In genomic region chr6:82246802-82247633, GRCh38 we compare ENCODE assay signal across 8 cellular contexts. TPM values are rescaled to one million over a fixed set of nuclear protein-coding genes. Genes with fewer than 3 reads are reported as not detected.
DNase-seq lines count a peak whose midpoint lies in the region; ATAC-seq and TF ChIP-seq lines count a peak whose summit lies in the region.

No MANE protein-coding gene starts in this region.

- H3K9me3 Mint-ChIP-seq in dendritic cell treated with granulocyte-macrophage colony-stimulating factor and Interleukin-4, amounts not matched to agents 40 ng/mL and 50 ng/mL, for 4 days, result no peaks in the 10 kb centered on the region

- TF ChIP-seq RAD21 in SK-N-SH (IDR thresholded peaks at IDR 0.05; ENCODE audit: low read length), result no peak

- H4K20me1 ChIP-seq in SK-N-SH (ENCODE audit: insufficient read depth), result peaks cover 5% of the 10 kb centered on the region; the same call in 1 of the 2 replicates

- peaks cover 55% of the 10 kb centered on the region for H3K79me2 ChIP-seq in SK-N-SH (ENCODE audit: insufficient read depth)

- H3K9ac ChIP-seq in HUES48 (ENCODE audit: low read depth, low read length) (peak overlapping the region; percentile 90), SK-N-SH (peak overlapping the region; percentile 97)

- H3K4me1 ChIP-seq in HUES48 (ENCODE audit: control insufficient read depth, insufficient read depth, low read length), result peaks cover 17% of the 10 kb centered on the region
- H3K4me1 ChIP-seq in SK-N-SH (ENCODE audit: control insufficient read depth in 1 of 2, insufficient read depth in 2 of 2, low read depth in 1 of 2, low read length in 1 of 2), result peaks cover 12 to 21% of the 10 kb centered on the region in 2 experiments

- peaks cover 31% of the 10 kb centered on the region for H3K36me3 Mint-ChIP-seq in dendritic cell treated with granulocyte-macrophage colony-stimulating factor and Interleukin-4, amounts not matched to agents 40 ng/mL and 50 ng/mL, for 4 days (ENCODE audit: low read depth)

- peak overlapping the region; percentile 95 for H3K27ac ChIP-seq in HUES48 (ENCODE audit: low read depth, low read length)
- H3K27ac ChIP-seq in SK-N-SH (ENCODE audit: low read depth in 2 of 2, low read length in 1 of 2), result peak overlapping the region; percentile 93 to 96

- H3K4me3 ChIP-seq in HUES48 (ENCODE audit: low read depth, low read length) (peak overlapping the region; percentile 86), SK-N-SH (ENCODE audit: low read depth in 2 of 2, low read length in 1 of 2) (peak overlapping the region; percentile 88)

- peaks cover 30% of the 10 kb centered on the region for H3F3A ChIP-seq in SK-N-SH (replicated peaks; ENCODE audit: insufficient read depth)

- CTCF ChIA-PET in SK-N-SH (lab: Yijun Ruan, JAX), result interaction anchor here (1.2 to 1.9 kb wide), 3 partner anchors 811 to 1267 kb away, joined by 3 to 12 read pairs (median 3); partner anchors contain the start of genes DOP1A and UBE3D

- H3K36me3 ChIP-seq in HUES48 (ENCODE audit: control insufficient read depth, insufficient read depth, low read length) (peaks cover 5% of the 10 kb centered on the region), SK-N-SH (replicated peaks in 1 of 2; ENCODE audit: control insufficient read depth in 1 of 2, insufficient read depth in 2 of 2, low read length in 1 of 2) (peaks cover 10 to 21% of the 10 kb centered on the region in 2 experiments)

- peak overlapping the region; percentile 84 for H3K4me2 ChIP-seq in SK-N-SH

- no peaks in the 10 kb centered on the region for H3K27me3 Mint-ChIP-seq in dendritic cell treated with granulocyte-macrophage colony-stimulating factor and Interleukin-4, amounts not matched to agents 40 ng/mL and 50 ng/mL, for 4 days

- peak overlapping the region; percentile 87 for H3K4me3 Mint-ChIP-seq in dendritic cell treated with granulocyte-macrophage colony-stimulating factor and Interleukin-4, amounts not matched to agents 40 ng/mL and 50 ng/mL, for 4 days

- H3K9me2 ChIP-seq in SK-N-SH, result no peaks in the 10 kb centered on the region

- H3K9me3 ChIP-seq in HUES48 (ENCODE audit: control insufficient read depth, insufficient read depth, low read length) (no peaks in the 10 kb centered on the region), SK-N-SH (no peaks in the 10 kb centered on the region)

- intact Hi-C loops in dendritic cell treated with granulocyte-macrophage colony-stimulating factor and Interleukin-4, amounts not matched to agents 40 ng/mL and 50 ng/mL, for 4 days (cut with micrococcal nuclease), result loop anchor here (2.0 to 10.0 kb wide), 4 partner anchors 820 to 1618 kb away; partner anchors contain the start of genes DOP1A, ME1, PGM3 and RWDD2A

- H3K27me3 ChIP-seq in HUES48 (ENCODE audit: control insufficient read depth, insufficient read depth, low read length) (no peaks in the 10 kb centered on the region), SK-N-SH (ENCODE audit: insufficient read depth) (no peaks in the 10 kb centered on the region)

- ATAC-seq in GM21619 (IDR thresholded peaks at IDR 0.05; ENCODE audit: unreplicated experiment) (peak; percentile 40), left lobe of liver (peak; percentile 62)
- peak; percentile 51 for ATAC-seq in stimulated activated naive CD8-positive, alpha-beta T cell treated with anti-CD3 and anti-CD28 coated beads, Interleukin-15, Interleukin-2, amounts not matched to agents 100 U/mL and 50 U/mL, for 24 hours

- peak overlapping the region; percentile 96 for H3K27ac Mint-ChIP-seq in dendritic cell treated with granulocyte-macrophage colony-stimulating factor and Interleukin-4, amounts not matched to agents 40 ng/mL and 50 ng/mL, for 4 days

- POLR2A ChIA-PET in SK-N-SH (lab: Yijun Ruan, JAX), result interaction anchor here (0.6 to 1.1 kb wide), 4 partner anchors 116 to 819 kb away, joined by 3 read pairs; partner anchors contain the start of genes TPBG and UBE3D

- TF ChIP-seq CTCF in SK-N-SH (IDR thresholded peaks at IDR 0.05), result peak; percentile 11; the same call in 1 of the 2 replicates

- H3K4me1 Mint-ChIP-seq in dendritic cell treated with granulocyte-macrophage colony-stimulating factor and Interleukin-4, amounts not matched to agents 40 ng/mL and 50 ng/mL, for 4 days (ENCODE audit: low read depth), result peaks cover 38% of the 10 kb centered on the region

- 3% methylated on average over 22 of the region's 42 CpGs for WGBS in SK-N-SH (ENCODE audit: low lambda C conversion rate)

- peak; percentile 61 for DNase-seq in SIG-M5 treated with dmso at 0.1 percent for 504 hours (lab: John Stamatoyannopoulos, UW; ENCODE audit: unreplicated experiment)
- DNase-seq in SIG-M5 (lab: John Stamatoyannopoulos, UW), result no peak
- DNase-seq in SK-N-SH, result peak; percentile 81
- DNase-seq in left lobe of liver (ENCODE audit: low spot score), result no peak
- no peak for DNase-seq in stimulated activated naive CD8-positive, alpha-beta T cell treated with anti-CD3 and anti-CD28 coated beads, Interleukin-15, Interleukin-2, amounts not matched to agents 100 U/mL and 50 U/mL, for 24 hours

- H2AFZ ChIP-seq in SK-N-SH (ENCODE audit: low read depth), result peak overlapping the region; percentile 92

- TF ChIP-seq EP300 in SK-N-SH (IDR thresholded peaks at IDR 0.05; ENCODE audit: borderline replicate concordance in 1 of 2, low read depth in 1 of 2, low read length in 1 of 2), result no peak

TF ChIP-seq in SK-N-SH, 30 proteins besides CTCF, POLR2A, EP300 and RAD21:
- TF ChIP-seq GATA2 (CRISPR knock-in tag; IDR thresholded peaks at IDR 0.05) (0 out of 2 replicates have a peak, but pooled peaks have one; percentile 18), MAX (IDR thresholded peaks at IDR 0.05; ENCODE audit: low read depth) (no peak)

RNA-seq across cellular contexts. Expression of gene IBTK, which starts 0.5 kb away (rescaled TPM):
- 9.5 and 14.5 TPM in 2 replicates for polyA plus RNA-seq in SK-N-SH (2012; rRNA removed)
- 15.1 and 18.5 TPM in 2 replicates for polyA plus RNA-seq in SK-N-SH (2012; cell fraction: cytosol; rRNA removed)
- 6.3 and 16.9 TPM in 2 replicates for polyA plus RNA-seq in SK-N-SH (2012; cell fraction: nucleus; rRNA removed)
- 27.7 TPM for total RNA-seq in left lobe of liver

Comparison
In these comparisons a context has a peak if more than half of its experiments do, and no peak if none do; other contexts are left out.
1. DNase-seq: peak in SIG-M5 treated with dmso at 0.1 percent for 504 hours (single experiment) and SK-N-SH (single experiment); none in SIG-M5 (single experiment), left lobe of liver (single experiment) and stimulated activated naive CD8-positive, alpha-beta T cell treated with anti-CD3 and anti-CD28 coated beads, Interleukin-15, Interleukin-2, amounts not matched to agents 100 U/mL and 50 U/mL, for 24 hours (single experiment).
2. Peak in every context shown above with its lines, with median percentiles within 50 percentile points of each other: ATAC-seq.